ENCODE assay signal across 26 cellular contexts in the genomic region with DNA sequence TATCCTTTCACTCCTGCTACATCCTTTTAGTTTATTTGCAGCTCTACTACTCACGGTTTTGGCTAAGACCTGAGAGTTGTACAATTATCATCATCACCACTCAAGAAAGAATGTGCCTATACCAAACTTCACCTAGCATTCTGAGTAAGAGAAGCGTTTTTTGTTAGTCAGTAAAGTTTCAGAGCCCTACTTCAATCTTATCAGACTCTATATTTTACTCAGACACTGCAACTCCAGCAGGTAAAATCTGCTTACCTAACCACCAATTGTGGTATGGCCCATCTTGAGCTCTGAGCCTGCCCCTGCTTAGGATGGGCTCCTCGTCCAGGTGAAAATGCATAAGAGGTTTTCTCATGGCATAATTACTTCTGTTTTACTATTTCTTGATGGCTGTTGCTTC. TPM values are rescaled to one million over a fixed set of nuclear protein-coding genes. Genes with fewer than 3 reads are reported as not detected.
"Had no signal": no experiment of that assay in that cellular context is flagged by ENCODE, and none has a peak within 500 bp of the region (broad histone marks: within the 10 kb centered on the region; RNA-seq: fewer than 3 reads in every experiment).

No MANE protein-coding gene starts in this region.

- FAIRE-seq: islet of Langerhans had no signal

- H3K9me3 ChIP-seq: sigmoid colon, thoracic aorta, upper lobe of right lung had no signal

- H3K9me3 Mint-ChIP-seq: activated B cell treated with CpG ODN at 0.5 μM for 24 hours; activated naive CD4-positive, alpha-beta T cell treated with anti-CD3 and anti-CD28 coated beads, Interleukin-2, amount 50 U/mL, for 24 hours; natural killer cell treated with Interleukin-12 subunit alpha and Interleukin-12 subunit beta and Interleukin-15 and Interleukin-18, amount 100 ng/mL, for 72 hours; stimulated activated naive B cell treated with anti-CD40 and anti-IgM and Interleukin-4, amounts not matched to agents 10 μg/mL and 1 μg/mL and 100 μg/mL, for 72 hours had no signal

- H3K4me3 Mint-ChIP-seq: activated B cell treated with CpG ODN at 0.5 μM for 24 hours; activated CD4-positive, alpha-beta T cell treated with anti-CD3 and anti-CD28 coated beads, Interleukin-2, amount 10 ng/mL, durations not matched to agents 7 days and 5 days; activated naive CD4-positive, alpha-beta T cell treated with anti-CD3 and anti-CD28 coated beads, Interleukin-2, amount 50 U/mL, for 24 hours; brain; natural killer cell treated with Interleukin-12 subunit alpha and Interleukin-12 subunit beta and Interleukin-15 and Interleukin-18, amount 100 ng/mL, for 72 hours; stimulated activated naive B cell treated with anti-CD40 and anti-IgM and Interleukin-4, amounts not matched to agents 10 μg/mL and 1 μg/mL and 100 μg/mL, for 72 hours had no signal

- DNase-seq: activated B cell treated with CpG ODN at 0.5 μM for 24 hours; activated CD4-positive, alpha-beta T cell treated with anti-CD3 and anti-CD28 coated beads, Interleukin-2, amount 10 ng/mL, durations not matched to agents 7 days and 5 days; activated effector memory CD4-positive, alpha-beta T cell treated with Interleukin-2 at 50 U/mL for 16 hours; aorta; heart left ventricle; left cardiac atrium; midbrain; retina; sigmoid colon; stimulated activated CD4-positive, alpha-beta T cell treated with anti-CD3 and anti-CD28 coated beads, Interleukin-15, amount 100 ng/mL, for 24 hours; stimulated activated naive B cell treated with anti-CD40 and anti-IgM and Interleukin-4, amounts not matched to agents 10 μg/mL and 1 μg/mL and 100 μg/mL, for 72 hours; SW 1271; T-helper 17 cell; upper lobe of right lung had no signal

- H3K27ac ChIP-seq: epithelial cell of prostate, heart left ventricle, sigmoid colon, thoracic aorta, upper lobe of right lung had no signal

- H3K36me3 Mint-ChIP-seq: brain; stimulated activated naive B cell treated with anti-CD40 and anti-IgM and Interleukin-4, amounts not matched to agents 10 μg/mL and 1 μg/mL and 100 μg/mL, for 72 hours had no signal

- H3K27ac Mint-ChIP-seq: activated B cell treated with CpG ODN at 0.5 μM for 24 hours; activated CD4-positive, alpha-beta T cell treated with anti-CD3 and anti-CD28 coated beads, Interleukin-2, amount 10 ng/mL, durations not matched to agents 7 days and 5 days; activated naive CD4-positive, alpha-beta T cell treated with anti-CD3 and anti-CD28 coated beads, Interleukin-2, amount 50 U/mL, for 24 hours; brain; natural killer cell treated with Interleukin-12 subunit alpha and Interleukin-12 subunit beta and Interleukin-15 and Interleukin-18, amount 100 ng/mL, for 72 hours; progenitor cell of endocrine pancreas; stimulated activated naive B cell treated with anti-CD40 and anti-IgM and Interleukin-4, amounts not matched to agents 10 μg/mL and 1 μg/mL and 100 μg/mL, for 72 hours; T-helper 17 cell had no signal

- H3K4me3 ChIP-seq: heart left ventricle, sigmoid colon, smooth muscle cell, thoracic aorta, upper lobe of right lung had no signal

- H3K36me3 ChIP-seq: heart left ventricle, sigmoid colon, thoracic aorta, upper lobe of right lung had no signal

- H3K4me1 ChIP-seq: upper lobe of right lung had no signal

- H3K4me2 ChIP-seq: smooth muscle cell had no signal

- ATAC-seq: heart left ventricle; left cardiac atrium; natural killer cell treated with Interleukin-12 subunit alpha and Interleukin-12 subunit beta and Interleukin-15 and Interleukin-18, amount 100 ng/mL, for 72 hours; T-helper 17 cell; upper lobe of right lung had no signal

- H3K4me1 Mint-ChIP-seq: activated B cell treated with CpG ODN at 0.5 μM for 24 hours; stimulated activated naive B cell treated with anti-CD40 and anti-IgM and Interleukin-4, amounts not matched to agents 10 μg/mL and 1 μg/mL and 100 μg/mL, for 72 hours had no signal

- H3K27me3 ChIP-seq: sigmoid colon, upper lobe of right lung had no signal

- H3K27me3 Mint-ChIP-seq: activated naive CD4-positive, alpha-beta T cell treated with anti-CD3 and anti-CD28 coated beads, Interleukin-2, amount 50 U/mL, for 24 hours; T-helper 17 cell had no signal

RNA-seq across cellular contexts. Expression of a gene that starts 37.1 kb away (rescaled TPM):
- total RNA-seq: activated B cell treated with CpG ODN at 0.5 μM for 24 hours, cardiac septum, chondrocyte, fibroblast of villous mesenchyme, osteocyte, progenitor cell of endocrine pancreas, smooth muscle cell had no signal
- polyA plus RNA-seq: smooth muscle cell had no signal
